9 cellular contexts compared by ENCODE assay signal in the genomic region with DNA sequence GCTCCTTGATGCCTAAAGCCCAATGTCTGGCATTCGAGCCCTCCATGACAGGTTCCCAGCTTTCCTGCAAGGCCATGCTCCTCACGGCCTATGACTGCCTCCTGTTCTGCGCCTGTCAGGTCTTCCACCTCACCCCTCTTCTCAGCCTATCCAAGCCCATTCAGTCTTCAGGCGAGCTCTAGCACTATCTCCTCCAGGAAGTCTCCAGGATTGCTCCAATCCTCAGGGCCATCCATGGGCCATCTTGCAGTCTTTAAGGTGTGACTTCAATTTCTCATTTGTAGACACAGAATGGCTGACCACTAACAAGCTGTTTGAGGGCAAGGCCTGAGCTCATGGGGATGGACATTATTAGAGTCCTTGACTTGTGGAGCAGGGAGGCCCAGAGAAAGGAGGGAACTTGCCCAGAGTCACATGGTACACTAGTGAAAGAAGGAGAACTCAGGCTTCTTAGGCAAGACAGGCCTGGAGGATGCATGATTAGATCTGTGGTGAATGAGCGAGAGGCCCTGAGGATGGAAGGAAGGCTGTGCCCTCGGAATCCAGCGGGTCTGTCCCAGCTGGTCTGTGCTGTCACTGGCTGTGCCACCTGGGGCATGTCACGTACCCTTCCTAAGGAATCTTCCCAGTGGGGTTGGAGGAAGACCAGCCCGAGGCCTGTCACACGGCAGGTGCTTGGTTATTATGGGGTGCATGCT. TPM values are rescaled to one million over a fixed set of nuclear protein-coding genes. Genes with fewer than 3 reads are reported as not detected.
DNase-seq lines count a peak whose midpoint lies in the region; ATAC-seq and TF ChIP-seq lines count a peak whose summit lies in the region.
"Had no signal": no experiment of that assay in that cellular context is flagged by ENCODE, and none has a peak within 500 bp of the region (broad histone marks: within the 10 kb centered on the region; RNA-seq: fewer than 3 reads in every experiment).

No MANE protein-coding gene starts in this region.

- DNase-seq in HEK293T (ENCODE audit: extremely low spot score) (peak; percentile 17), RWPE1 (ENCODE audit: low spot score) (no peak), right cardiac atrium (no peak), G401 (ENCODE audit: low spot score) (no peak), occipital lobe (lab: John Stamatoyannopoulos, UW) (no peak)
- DNase-seq in activated CD8-positive, alpha-beta memory T cell treated with anti-CD3 and anti-CD28 coated beads, Interleukin-2, amount 50 U/mL, for 4 hours, result no peak

- ATAC-seq in right cardiac atrium (no peak), GM21717 (IDR thresholded peaks at IDR 0.05; ENCODE audit: unreplicated experiment) (no peak)

- no peaks in the 10 kb centered on the region for H3K9me3 ChIP-seq in right cardiac atrium (ENCODE audit: control insufficient read depth, low read length)
- H3K9me3 ChIP-seq in skeletal muscle tissue (ENCODE audit: control insufficient read depth in 3 of 3, low read length in 3 of 3), result no peaks in the 10 kb centered on the region
- H3K9me3 ChIP-seq: upper lobe of left lung had no signal

- H3K36me3 ChIP-seq in skeletal muscle tissue (ENCODE audit: control insufficient read depth in 3 of 3, insufficient read depth in 3 of 3, low read length in 3 of 3), result peaks cover 0 to 4% (median 0%) of the 10 kb centered on the region in 3 donors
- H3K36me3 ChIP-seq: upper lobe of left lung had no signal

- peaks cover 4% of the 10 kb centered on the region for H3K4me1 ChIP-seq in right cardiac atrium (ENCODE audit: control insufficient read depth, insufficient read depth, low read length)
- peaks cover 46 to 74% (median 50%) of the 10 kb centered on the region in 3 donors for H3K4me1 ChIP-seq in skeletal muscle tissue (ENCODE audit: control insufficient read depth in 3 of 3, insufficient read depth in 3 of 3, low read length in 3 of 3)

- CTCF ChIA-PET in HEK293T (lab: Yijun Ruan, JAX) (interaction anchor here (0.6 kb wide), 1 partner anchor 223 kb away, joined by 3 read pairs; no protein-coding TSS in a partner anchor), RWPE1 (lab: Yijun Ruan, JAX) (interaction anchor here (0.6 to 0.8 kb wide), 2 partner anchors 14 to 58 kb away, joined by 3 to 11 read pairs; no protein-coding TSS in a partner anchor)

- no peaks in the 10 kb centered on the region for H3K27me3 ChIP-seq in right cardiac atrium (ENCODE audit: control insufficient read depth, insufficient read depth)
- H3K27me3 ChIP-seq in skeletal muscle tissue (ENCODE audit: control insufficient read depth in 3 of 3, insufficient read depth in 3 of 3, low read length in 3 of 3), result no peaks in the 10 kb centered on the region
- H3K27me3 ChIP-seq: upper lobe of left lung had no signal

- intact Hi-C loops in right cardiac atrium (cut with DNase I), result loop anchor here in 1 of 4 donors (5.0 kb wide), 1 partner anchor 36 kb away; no protein-coding TSS in a partner anchor

- H3K27ac ChIP-seq in RWPE1 (peak overlapping the region; percentile 38; the same call in 1 of the 2 replicates), right cardiac atrium (ENCODE audit: low read length) (peak overlapping the region; percentile 86), skeletal muscle tissue (ENCODE audit: low read depth, low read length) (peak overlapping the region; percentile 94)

- WGBS in right cardiac atrium, result 82% methylated on average over 10 of the region's 10 CpGs

- POLR2A ChIA-PET in HEK293T (lab: Yijun Ruan, JAX) (interaction anchor here (1.2 kb wide), 1 partner anchor 15 kb away, joined by 3 read pairs; no protein-coding TSS in a partner anchor), RWPE1 (lab: Yijun Ruan, JAX; ENCODE audit: low non-redundant PET) (no interaction called here)

- H3K4me3 ChIP-seq in right cardiac atrium (ENCODE audit: low read length) (no peak overlapping the region), skeletal muscle tissue (ENCODE audit: low read length in 3 of 3) (peak overlapping the region; percentile 12 to 31 (median 22))

- in situ Hi-C loops in G401 (cut with HindIII; ENCODE audit: low sequenced_read_pairs), result no loop called here

- peak overlapping the region in 2 of 3 donors; percentile 73 to 98 for H3K9ac ChIP-seq in skeletal muscle tissue (ENCODE audit: low read depth in 1 of 3, low read length in 3 of 3)

- no peak for TF ChIP-seq CTCF in RWPE1 (conservative IDR thresholded peaks at IDR 0.05; ENCODE audit: low read depth)

TF ChIP-seq in HEK293T, 16 proteins besides CTCF, POLR2A, EP300 and RAD21:
- TF ChIP-seq LEF1 (IDR thresholded peaks at IDR 0.05; ENCODE audit: borderline replicate concordance) (no peak), HDGF (IDR thresholded peaks at IDR 0.05; ENCODE audit: borderline replicate concordance) (no peak), TARDBP (IDR thresholded peaks at IDR 0.05) (no peak), FOXM1 (IDR thresholded peaks at IDR 0.05; ENCODE audit: borderline replicate concordance) (no peak), ZNF384 (IDR thresholded peaks at IDR 0.05) (no peak), SP1 (IDR thresholded peaks at IDR 0.05) (no peak), FOXA1 (IDR thresholded peaks at IDR 0.05) (no peak), CTBP1 (IDR thresholded peaks at IDR 0.05; ENCODE audit: borderline replicate concordance) (no peak), SUZ12 (IDR thresholded peaks at IDR 0.05) (no peak), FOXK2 (IDR thresholded peaks at IDR 0.05) (no peak), ARNT (IDR thresholded peaks at IDR 0.05) (no peak), NFRKB (IDR thresholded peaks at IDR 0.05) (no peak), L3MBTL2 (conservative IDR thresholded peaks at IDR 0.05) (no peak), BHLHE40 (IDR thresholded peaks at IDR 0.05; ENCODE audit: borderline replicate concordance) (no peak), ELF4 (IDR thresholded peaks at IDR 0.05) (no peak)
- TF ChIP-seq, protein P1, sequence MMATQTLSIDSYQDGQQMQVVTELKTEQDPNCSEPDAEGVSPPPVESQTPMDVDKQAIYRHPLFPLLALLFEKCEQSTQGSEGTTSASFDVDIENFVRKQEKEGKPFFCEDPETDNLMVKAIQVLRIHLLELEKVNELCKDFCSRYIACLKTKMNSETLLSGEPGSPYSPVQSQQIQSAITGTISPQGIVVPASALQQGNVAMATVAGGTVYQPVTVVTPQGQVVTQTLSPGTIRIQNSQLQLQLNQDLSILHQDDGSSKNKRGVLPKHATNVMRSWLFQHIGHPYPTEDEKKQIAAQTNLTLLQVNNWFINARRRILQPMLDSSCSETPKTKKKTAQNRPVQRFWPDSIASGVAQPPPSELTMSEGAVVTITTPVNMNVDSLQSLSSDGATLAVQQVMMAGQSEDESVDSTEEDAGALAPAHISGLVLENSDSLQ (IDR thresholded peaks at IDR 0.05), result no peak

RNA-seq across cellular contexts. Expression of gene ACOT11, which starts 1.2 kb away (rescaled TPM):
- total RNA-seq in right cardiac atrium (10 to 100 TPM; 14.4 to 32.7 (median 28.7) TPM), skeletal muscle tissue (4.7 TPM), occipital lobe (1.9 TPM)
- polyA plus RNA-seq in right cardiac atrium, result 16.7 TPM
- total RNA-seq in G401 (2014; rRNA removed; shearing (Covaris generic)), result 7.1 and 13.6 TPM in 2 replicates

Comparison
In these comparisons a context has a peak if more than half of its experiments do, and no peak if none do; other contexts are left out.
1. H3K27ac ChIP-seq: peak in every context shown above with its lines; median percentile 94 in skeletal muscle tissue; 86 in right cardiac atrium; 38 in RWPE1.